7 cellular contexts compared by ENCODE assay signal in the genomic region with DNA sequence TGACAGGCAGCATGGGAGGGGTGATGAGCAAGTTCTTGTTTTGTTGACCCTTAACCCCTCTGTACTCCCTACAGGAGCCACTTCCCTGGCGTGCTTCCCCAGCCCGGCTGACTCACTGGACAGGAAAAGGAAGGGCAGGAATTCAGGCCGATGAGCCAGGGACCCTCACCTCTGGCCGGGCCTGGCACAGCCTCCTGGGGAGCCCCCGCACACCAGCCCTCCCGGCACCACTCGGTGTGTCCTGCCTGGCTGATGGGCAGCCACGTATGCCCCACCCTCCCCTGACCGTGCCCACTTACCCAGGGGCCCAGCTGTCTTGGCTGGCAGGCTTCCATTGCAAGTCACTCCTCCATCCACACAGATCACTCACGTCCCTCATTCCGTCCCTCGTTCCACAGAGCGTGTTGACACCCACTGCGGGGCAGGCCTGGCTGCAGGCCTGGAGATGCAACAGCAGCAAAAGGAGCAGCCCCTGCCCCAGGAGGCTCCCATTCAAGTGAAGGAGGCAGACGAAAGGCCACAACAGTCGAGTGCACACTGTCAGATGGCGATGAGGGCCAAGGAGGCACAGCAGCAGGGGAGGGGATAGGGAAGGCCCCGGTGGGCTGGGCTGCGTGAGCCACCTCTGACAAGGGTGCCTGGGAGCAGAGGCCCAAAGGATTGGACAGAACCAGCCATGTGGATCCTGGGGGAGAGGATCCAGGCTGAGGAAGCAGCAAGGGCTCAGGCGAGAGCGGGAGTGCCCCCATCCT. TPM values are rescaled to one million over a fixed set of nuclear protein-coding genes. Genes with fewer than 3 reads are reported as not detected.
DNase-seq lines count a peak whose midpoint lies in the region; FAIRE-seq and TF ChIP-seq lines count a peak whose summit lies in the region.

No MANE protein-coding gene starts in this region.

- H3K36me3 Mint-ChIP-seq in endodermal cell (ENCODE audit: low read depth): no peaks in the 10 kb centered on the region

- peaks cover 23% of the 10 kb centered on the region for H3K4me1 Mint-ChIP-seq in endodermal cell

- H3K27me3 ChIP-seq in PC-9 (ENCODE audit: insufficient read depth, low read depth): no peaks in the 10 kb centered on the region
- H3K27me3 ChIP-seq in endodermal cell (ENCODE audit: control insufficient read depth, insufficient read depth, low read length, poor library complexity, severe bottlenecking): no peaks in the 10 kb centered on the region

- peak overlapping the region; percentile 55; the same call in 1 of the 2 replicates for H2AFZ ChIP-seq in PC-9

- 92 to 93% methylated on average over 16 to 21 of the region's 21 CpGs for WGBS in endodermal cell (ENCODE audit: insufficient coverage in 1 of 2, insufficient read length in 1 of 2), 2 experiments

- H3K4me3 ChIP-seq in PC-9: no peak overlapping the region
- H3K4me3 ChIP-seq in endodermal cell (ENCODE audit: low read length): no peak overlapping the region

- H3K9ac ChIP-seq in endodermal cell (ENCODE audit: extremely low read depth, low read length, poor library complexity, severe bottlenecking): no peak overlapping the region

- DNase-seq in PC-9: peak; percentile 46 to 69
- peak; percentile 47 for DNase-seq in endodermal cell
- peak; percentile 93 for DNase-seq in mesenteric fat pad (ENCODE audit: low spot score)
- peak; percentile 66 for DNase-seq in urothelium cell line (ENCODE audit: low spot score)
- no peak for DNase-seq in NCI-H2196 (lab: John Stamatoyannopoulos, UW; ENCODE audit: unreplicated experiment)
- no peak for DNase-seq in GM20000 (ENCODE audit: low spot score)
- DNase-seq in activated naive CD4-positive, alpha-beta T cell treated with Interleukin-2 at 50 U/mL for 16 hours: no peak

- H3K9me3 ChIP-seq in PC-9 (ENCODE audit: insufficient read depth, low read depth) (no peaks in the 10 kb centered on the region; the same call in 1 of the 2 replicates), endodermal cell (ENCODE audit: control insufficient read depth, low read length) (peaks cover 11% of the 10 kb centered on the region)

- no peaks in the 10 kb centered on the region for H3K79me2 ChIP-seq in PC-9 (ENCODE audit: low read depth)

- H3K27ac Mint-ChIP-seq in endodermal cell: no peak overlapping the region

- intact Hi-C loops in PC-9 (cut with micrococcal nuclease; ENCODE audit: unreplicated experiment): no loop called here

- H3K4me2 ChIP-seq in PC-9: peak overlapping the region; percentile 57

- CTCF ChIA-PET in PC-9 (lab: Charles Lee): no interaction called here

- FAIRE-seq in urothelium cell line (lab: Jason Lieb, UNC): peak; percentile 93

- H3K36me3 ChIP-seq in PC-9 (ENCODE audit: low read depth) (no peaks in the 10 kb centered on the region), endodermal cell (ENCODE audit: control insufficient read depth, insufficient read depth, low read length) (no peaks in the 10 kb centered on the region)

- H3F3A ChIP-seq in PC-9 (ENCODE audit: insufficient read depth, low read depth): no peaks in the 10 kb centered on the region; the same call in 1 of the 2 replicates

- POLR2A ChIA-PET in PC-9 (lab: Charles Lee; ENCODE audit: unreplicated experiment): interaction anchor here (1.0 kb wide), 1 partner anchor 87 kb away, joined by 4 read pairs; no protein-coding TSS in a partner anchor

- H3K9me3 Mint-ChIP-seq in endodermal cell: peaks cover 16% of the 10 kb centered on the region

- H3K27me3 Mint-ChIP-seq in endodermal cell (ENCODE audit: insufficient read depth): no peaks in the 10 kb centered on the region

- no TSS peak for BruUV-seq in PC-9 (replicated peaks; lab: Mats Ljungman, UMichigan)

- TF ChIP-seq CTCF in PC-9 (conservative IDR thresholded peaks at IDR 0.05): no peak
- no peak for TF ChIP-seq CTCF in endodermal cell (conservative IDR thresholded peaks at IDR 0.05)
- no peak for TF ChIP-seq CTCF in GM20000 (IDR thresholded peaks at IDR 0.05; ENCODE audit: extremely low read depth, missing control alignments)

- no peak overlapping the region for H3K4me3 Mint-ChIP-seq in endodermal cell

- no peaks in the 10 kb centered on the region for H3K9me2 ChIP-seq in PC-9 (ENCODE audit: insufficient read depth)

- H3K27ac ChIP-seq in PC-9 (no peak overlapping the region), endodermal cell (ENCODE audit: low read depth, low read length) (peak overlapping the region; percentile 44)

- no peaks in the 10 kb centered on the region for H4K20me1 ChIP-seq in PC-9 (ENCODE audit: insufficient read depth)

- peaks cover 31% of the 10 kb centered on the region for H3K4me1 ChIP-seq in PC-9 (replicated peaks; ENCODE audit: insufficient read depth)
- no peaks in the 10 kb centered on the region for H3K4me1 ChIP-seq in endodermal cell (ENCODE audit: control insufficient read depth, insufficient read depth, low read length)

RNA-seq across cellular contexts. Expression of gene CD9, which starts 19.7 kb away (rescaled TPM):
- total RNA-seq in PC-9 (2021): 319 and 374 TPM in 2 replicates
- 10 to 100 TPM; 33.5 to 99.1 TPM for total RNA-seq in endodermal cell
- 26.5 TPM for polyA plus RNA-seq in endodermal cell (2013, experiment 1 of 2)
- 22.0 TPM for polyA plus RNA-seq in endodermal cell (2013, experiment 2 of 2)
- 57.7 TPM for total RNA-seq in mesenteric fat pad

RNA-seq across cellular contexts. Expression of gene VWF, which starts 56.0 kb away (rescaled TPM):
- total RNA-seq in PC-9 (2021) (0.48 and 0.88 TPM in 2 replicates), endodermal cell (100 to 1,000 TPM; 248 to 476 TPM), mesenteric fat pad (733 TPM)
- 2.9 TPM for polyA plus RNA-seq in endodermal cell (2013, experiment 1 of 2)
- 4.7 TPM for polyA plus RNA-seq in endodermal cell (2013, experiment 2 of 2)

Comparison
In these comparisons a context has a peak if more than half of its experiments do, and no peak if none do; other contexts are left out.
1. DNase-seq: peak in PC-9 (2 of 2), endodermal cell (single experiment), mesenteric fat pad (single experiment) and urothelium cell line (single experiment); none in NCI-H2196 (single experiment), GM20000 (single experiment) and activated naive CD4-positive, alpha-beta T cell treated with Interleukin-2 at 50 U/mL for 16 hours (single experiment).
2. RNA of gene VWF, which starts 56.0 kb away (total RNA-seq): 733 TPM in mesenteric fat pad (single experiment) and 248 to 476 TPM in endodermal cell; 0.48 to 0.88 TPM in PC-9; every median in the first group is over 100 times any median in the second.